ENCODE assay signal across 30 cellular contexts in the genomic region with DNA sequence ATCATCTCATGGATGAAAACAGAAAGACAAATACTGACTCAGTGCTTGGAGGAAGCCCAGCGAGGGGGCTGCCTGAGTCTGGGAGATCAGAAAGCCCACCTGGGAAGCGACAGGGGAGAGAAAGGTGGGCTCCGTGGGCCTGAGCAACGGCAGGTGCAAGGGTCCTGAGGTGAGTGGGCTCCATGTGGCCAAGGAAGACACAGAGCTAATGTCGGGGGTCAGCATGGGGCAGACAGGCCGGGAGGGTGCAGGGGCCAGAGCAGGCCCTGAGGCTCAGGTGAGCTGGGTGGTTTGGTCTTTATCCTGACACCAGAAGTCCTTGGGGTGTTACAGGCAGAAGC. TPM values are rescaled to one million over a fixed set of nuclear protein-coding genes. Genes with fewer than 3 reads are reported as not detected.
"Had no signal": no experiment of that assay in that cellular context is flagged by ENCODE, and none has a peak within 500 bp of the region (broad histone marks: within the 10 kb centered on the region; RNA-seq: fewer than 3 reads in every experiment).

No MANE protein-coding gene starts in this region.

- H3K4me2 ChIP-seq: smooth muscle cell had no signal

- H3K4me1 ChIP-seq: left lung, pancreas, right atrium auricular region, right lobe of liver, tibial nerve, uterus had no signal

- H3K36me3 ChIP-seq: left lung, pancreas, right atrium auricular region, right lobe of liver, uterus had no signal

- FAIRE-seq: islet of Langerhans, kidney, pancreas had no signal

- DNase-seq: hippocampal formation; kidney; left colon; left lung; mesendoderm; naive B cell; natural killer cell; nucleus accumbens; pancreas; right lobe of liver; stimulated activated CD4-positive, alpha-beta T cell treated with anti-CD3 and anti-CD28 coated beads, Interleukin-1b, Interleukin-23, amount 100 ng/mL, for 48 hours; stimulated activated CD4-positive, alpha-beta T cell treated with anti-CD3 and anti-CD28 coated beads, Interleukin-2, amount 100 ng/mL, for 48 hours; stimulated activated CD4-positive, alpha-beta T cell treated with anti-CD3 and anti-CD28 coated beads, Interleukin-4, amount 100 ng/mL, for 4 hours; stimulated activated CD8-positive, alpha-beta memory T cell treated with anti-CD3 and anti-CD28 coated beads, Interleukin-4, amount 100 ng/mL, for 48 hours; stimulated activated naive CD4-positive, alpha-beta T cell treated with Interleukin-2 at 50 U/mL for 16 hours; stimulated activated naive CD8-positive, alpha-beta T cell treated with anti-CD3 and anti-CD28 coated beads, Interleukin-15, amount 100 ng/mL, for 72 hours; substantia nigra; uterus had no signal

- H3K9me3 ChIP-seq: left lung, pancreas, right lobe of liver, uterus had no signal

- H3K4me1 Mint-ChIP-seq: mesothelial cell of epicardium; naive B cell; natural killer cell; stimulated activated naive CD8-positive, alpha-beta T cell treated with anti-CD3 and anti-CD28 coated beads, Interleukin-15, amount 100 ng/mL, for 72 hours had no signal

- H3K27me3 ChIP-seq: left lung, pancreas, right atrium auricular region, right lobe of liver, tibial nerve, uterus had no signal

- H3K27ac ChIP-seq: left lung, pancreas, right atrium auricular region, right lobe of liver, tibial nerve, uterus had no signal

- H3K4me3 ChIP-seq: left lung, lung, pancreas, right atrium auricular region, right lobe of liver, smooth muscle cell, tibial nerve, uterus had no signal

- H3K4me3 Mint-ChIP-seq: mesothelial cell of epicardium; naive B cell; natural killer cell; stimulated activated memory B cell treated with anti-CD40 and anti-IgM and Interleukin-4, amounts not matched to agents 10 μg/mL and 1 μg/mL and 100 μg/mL, for 72 hours; stimulated activated naive CD8-positive, alpha-beta T cell treated with anti-CD3 and anti-CD28 coated beads, Interleukin-15, amount 100 ng/mL, for 72 hours; type B pancreatic cell had no signal

- ATAC-seq: left colon; left lung; natural killer cell; pancreas; right lobe of liver; stimulated activated memory B cell treated with anti-CD40 and anti-IgM and Interleukin-4, amounts not matched to agents 10 μg/mL and 1 μg/mL and 100 μg/mL, for 72 hours; stimulated activated naive CD8-positive, alpha-beta T cell treated with anti-CD3 and anti-CD28 coated beads, Interleukin-15, amount 100 ng/mL, for 72 hours had no signal

- H3K36me3 Mint-ChIP-seq: mesothelial cell of epicardium; natural killer cell; stimulated activated memory B cell treated with anti-CD40 and anti-IgM and Interleukin-4, amounts not matched to agents 10 μg/mL and 1 μg/mL and 100 μg/mL, for 72 hours; type B pancreatic cell had no signal

- H3K27ac Mint-ChIP-seq: mesothelial cell of epicardium; naive B cell; natural killer cell; stimulated activated memory B cell treated with anti-CD40 and anti-IgM and Interleukin-4, amounts not matched to agents 10 μg/mL and 1 μg/mL and 100 μg/mL, for 72 hours; stimulated activated naive CD8-positive, alpha-beta T cell treated with anti-CD3 and anti-CD28 coated beads, Interleukin-15, amount 100 ng/mL, for 72 hours; type B pancreatic cell had no signal

- H3K9me3 Mint-ChIP-seq: natural killer cell; stimulated activated memory B cell treated with anti-CD40 and anti-IgM and Interleukin-4, amounts not matched to agents 10 μg/mL and 1 μg/mL and 100 μg/mL, for 72 hours; type B pancreatic cell had no signal

RNA-seq across cellular contexts. Expression of a gene that starts 18.8 kb away (rescaled TPM):
- total RNA-seq: liver, mesothelial cell of epicardium, mononuclear cell, natural killer cell, temporal lobe had no signal
- polyA plus RNA-seq: neural cell had no signal
